ENCODE assay signal across 22 cellular contexts in genomic region chr11:100994966-100995365, GRCh38.
"Had no signal": no experiment of that assay in that cellular context is flagged by ENCODE, and none has a peak within 500 bp of the region (broad histone marks: within the 10 kb centered on the region; RNA-seq: fewer than 3 reads in every experiment).

No MANE protein-coding gene starts in this region.

- H3K9me3 ChIP-seq: esophagus muscularis mucosa, gastrocnemius medialis, heart right ventricle, left lung, lower lobe of right lung had no signal

- FAIRE-seq: colon, endothelial cell of umbilical vein had no signal

- H3K27me3 ChIP-seq: esophagus muscularis mucosa, gastrocnemius medialis, heart right ventricle, left lung had no signal

- H3K27ac ChIP-seq: coronary artery, dorsolateral prefrontal cortex, esophagus muscularis mucosa, gastrocnemius medialis, heart right ventricle, left lung, lower lobe of right lung had no signal

- H3K36me3 ChIP-seq: gastrocnemius medialis, left lung, lower lobe of right lung had no signal

- DNase-seq: dermis blood vessel endothelial cell; dorsolateral prefrontal cortex; effector CD4-positive, alpha-beta T cell; effector memory CD4-positive, alpha-beta T cell; foreskin melanocyte; gastrocnemius medialis; glutamatergic neuron; head of caudate nucleus; heart right ventricle; hippocampal formation; islet precursor cell; left cardiac atrium; left lung; left ventricle myocardium superior; lower lobe of right lung; mesendoderm; midbrain; naive thymus-derived CD4-positive, alpha-beta T cell had no signal

- H3K4me1 ChIP-seq: esophagus muscularis mucosa, gastrocnemius medialis, left lung, lower lobe of right lung had no signal

- H3K4me3 ChIP-seq: coronary artery, dorsolateral prefrontal cortex, esophagus muscularis mucosa, gastrocnemius medialis, heart right ventricle, left lung, lower lobe of right lung had no signal
